Comparison of ENCODE assay signal across 1 cellular context in the genomic region with DNA sequence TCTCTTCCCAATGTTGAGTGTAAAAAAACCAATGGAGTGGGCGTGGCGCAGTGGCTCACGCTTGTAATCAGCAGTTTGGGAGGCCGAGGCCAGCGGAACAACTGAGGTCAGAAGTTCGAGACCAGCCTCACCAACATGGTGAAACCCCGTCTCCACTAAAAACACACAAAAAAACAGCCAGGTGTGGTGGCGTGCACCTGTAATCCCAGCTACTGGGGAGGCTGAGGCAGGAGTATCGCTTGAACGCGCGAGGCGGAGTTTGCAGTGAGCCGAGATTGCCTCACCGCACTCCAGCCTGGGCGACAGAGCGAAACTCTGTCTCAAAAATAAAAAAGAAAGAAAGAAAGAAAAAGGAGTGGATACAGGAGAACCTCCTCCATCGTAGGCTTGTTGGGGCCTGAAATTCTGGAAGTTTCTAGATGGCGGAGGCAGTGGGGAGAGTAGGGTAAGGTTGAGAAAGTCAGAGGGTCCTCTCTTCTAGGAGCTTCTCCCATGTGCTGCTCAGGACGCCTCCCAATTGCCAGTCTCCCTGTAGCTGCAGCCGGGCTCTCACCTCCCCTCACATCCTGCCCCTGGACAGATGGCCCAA.
TF ChIP-seq lines count a peak whose summit lies in the region.

No MANE protein-coding gene starts in this region.

TF ChIP-seq in HCT116, 20 proteins besides CTCF, POLR2A, EP300 and RAD21 (continued from another document):
- TF ChIP-seq, protein P1, sequence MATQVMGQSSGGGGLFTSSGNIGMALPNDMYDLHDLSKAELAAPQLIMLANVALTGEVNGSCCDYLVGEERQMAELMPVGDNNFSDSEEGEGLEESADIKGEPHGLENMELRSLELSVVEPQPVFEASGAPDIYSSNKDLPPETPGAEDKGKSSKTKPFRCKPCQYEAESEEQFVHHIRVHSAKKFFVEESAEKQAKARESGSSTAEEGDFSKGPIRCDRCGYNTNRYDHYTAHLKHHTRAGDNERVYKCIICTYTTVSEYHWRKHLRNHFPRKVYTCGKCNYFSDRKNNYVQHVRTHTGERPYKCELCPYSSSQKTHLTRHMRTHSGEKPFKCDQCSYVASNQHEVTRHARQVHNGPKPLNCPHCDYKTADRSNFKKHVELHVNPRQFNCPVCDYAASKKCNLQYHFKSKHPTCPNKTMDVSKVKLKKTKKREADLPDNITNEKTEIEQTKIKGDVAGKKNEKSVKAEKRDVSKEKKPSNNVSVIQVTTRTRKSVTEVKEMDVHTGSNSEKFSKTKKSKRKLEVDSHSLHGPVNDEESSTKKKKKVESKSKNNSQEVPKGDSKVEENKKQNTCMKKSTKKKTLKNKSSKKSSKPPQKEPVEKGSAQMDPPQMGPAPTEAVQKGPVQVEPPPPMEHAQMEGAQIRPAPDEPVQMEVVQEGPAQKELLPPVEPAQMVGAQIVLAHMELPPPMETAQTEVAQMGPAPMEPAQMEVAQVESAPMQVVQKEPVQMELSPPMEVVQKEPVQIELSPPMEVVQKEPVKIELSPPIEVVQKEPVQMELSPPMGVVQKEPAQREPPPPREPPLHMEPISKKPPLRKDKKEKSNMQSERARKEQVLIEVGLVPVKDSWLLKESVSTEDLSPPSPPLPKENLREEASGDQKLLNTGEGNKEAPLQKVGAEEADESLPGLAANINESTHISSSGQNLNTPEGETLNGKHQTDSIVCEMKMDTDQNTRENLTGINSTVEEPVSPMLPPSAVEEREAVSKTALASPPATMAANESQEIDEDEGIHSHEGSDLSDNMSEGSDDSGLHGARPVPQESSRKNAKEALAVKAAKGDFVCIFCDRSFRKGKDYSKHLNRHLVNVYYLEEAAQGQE (IDR thresholded peaks at IDR 0.05; ENCODE audit: low read depth), result no peak
- TF ChIP-seq SIN3A (IDR thresholded peaks at IDR 0.05; ENCODE audit: low read depth) (no peak), JUND (IDR thresholded peaks at IDR 0.05) (no peak)
TF ChIP-seq in HCT116: peak in this region for 0.
